In genomic region chr2:153575171-153575853, GRCh38 we compare ENCODE assay signal across 31 cellular contexts.
A peak's percentile ranks its signal among the peaks of the same experiment; 100 is the strongest.
DNase-seq lines count a peak whose midpoint lies in the region; ATAC-seq, FAIRE-seq and TF ChIP-seq lines count a peak whose summit lies in the region.
"Had no signal": no experiment of that assay in that cellular context is flagged by ENCODE, and none has a peak within 500 bp of the region (broad histone marks: within the 10 kb centered on the region; RNA-seq: fewer than 3 reads in every experiment).

No MANE protein-coding gene starts in this region.

- H3K4me2 ChIP-seq in SU-DHL-6 (ENCODE audit: low read depth, low read length, poor library complexity, severe bottlenecking): peak overlapping the region; percentile 10
- no peak overlapping the region for H3K4me2 ChIP-seq in smooth muscle cell

- H3F3A ChIP-seq in SU-DHL-6 (ENCODE audit: insufficient read depth): no peaks in the 10 kb centered on the region
- H3F3A ChIP-seq in smooth muscle cell (ENCODE audit: low read depth): no peaks in the 10 kb centered on the region

- H3K9me3 ChIP-seq in SU-DHL-6 (ENCODE audit: insufficient read depth, low read length) (no peaks in the 10 kb centered on the region), kidney (ENCODE audit: control insufficient read depth in 1 of 2, low read length in 2 of 2) (no peaks in the 10 kb centered on the region), smooth muscle cell (replicated peaks; ENCODE audit: low read depth) (no peaks in the 10 kb centered on the region), esophagus squamous epithelium (no peaks in the 10 kb centered on the region)
- H3K9me3 ChIP-seq: adrenal gland, Caco-2, esophagus muscularis mucosa, prostate gland, vagina had no signal

- H3K9me2 ChIP-seq in SU-DHL-6 (replicated peaks; ENCODE audit: insufficient read depth, low read length): no peaks in the 10 kb centered on the region

- H3K4me1 ChIP-seq in kidney (ENCODE audit: control insufficient read depth in 1 of 2, insufficient read depth in 1 of 2, low read depth in 1 of 2, low read length in 2 of 2): no peaks in the 10 kb centered on the region
- no peaks in the 10 kb centered on the region for H3K4me1 ChIP-seq in smooth muscle cell (ENCODE audit: low read depth)
- no peaks in the 10 kb centered on the region for H3K4me1 ChIP-seq in esophagus squamous epithelium
- H3K4me1 ChIP-seq: adrenal gland, Caco-2, esophagus muscularis mucosa, foreskin keratinocyte, heart right ventricle, prostate gland, vagina had no signal

- H3K27me3 ChIP-seq in SU-DHL-6 (ENCODE audit: low read length): no peaks in the 10 kb centered on the region
- H3K27me3 ChIP-seq in smooth muscle cell (ENCODE audit: low read depth): no peaks in the 10 kb centered on the region
- no peaks in the 10 kb centered on the region for H3K27me3 ChIP-seq in esophagus squamous epithelium
- H3K27me3 ChIP-seq: adrenal gland, esophagus muscularis mucosa, foreskin keratinocyte, heart right ventricle, vagina had no signal

- TF ChIP-seq CTCF in SU-DHL-6 (IDR thresholded peaks at IDR 0.05; ENCODE audit: insufficient read depth, low read length, poor library complexity, severe bottlenecking) (no peak), kidney (IDR thresholded peaks at IDR 0.05; ENCODE audit: borderline replicate concordance, extremely low read depth, insufficient read depth) (no peak), smooth muscle cell (IDR thresholded peaks at IDR 0.05; ENCODE audit: borderline replicate concordance, insufficient read depth, poor library complexity, severe bottlenecking) (no peak), esophagus squamous epithelium (IDR thresholded peaks at IDR 0.05) (peak in 1 of 6 experiments; percentile 3)

- WGBS in smooth muscle cell (ENCODE audit: low lambda C conversion rate): 86% methylated on average over 3 of the region's 3 CpGs
- 41 to 68% methylated on average over 3 of the region's 3 CpGs for WGBS in esophagus squamous epithelium, 2 donors

- ATAC-seq in HG03159 (IDR thresholded peaks at IDR 0.05; ENCODE audit: unreplicated experiment) (peak; percentile 66), HG03354 (IDR thresholded peaks at IDR 0.05; ENCODE audit: poor library complexity, severe bottlenecking, unreplicated experiment) (no peak)
- ATAC-seq: activated CD8-positive, alpha-beta T cell treated with anti-CD3 and anti-CD28 coated beads, Interleukin-2, amount 10 ng/mL, durations not matched to agents 7 days and 5 days; foreskin keratinocyte; heart right ventricle; naive thymus-derived CD8-positive, alpha-beta T cell; sciatic nerve; SK-N-SH treated with all-trans-retinoic acid at 6 μM for 48 hours; stimulated activated naive CD8-positive, alpha-beta T cell treated with anti-CD3 and anti-CD28 coated beads, Interleukin-15, amount 100 ng/mL, for 72 hours had no signal

- H3K27ac ChIP-seq in SU-DHL-6 (ENCODE audit: low read depth, low read length) (no peak overlapping the region), kidney (ENCODE audit: low read depth in 2 of 2, low read length in 2 of 2) (no peak overlapping the region), smooth muscle cell (ENCODE audit: low read depth) (no peak overlapping the region), esophagus squamous epithelium (no peak overlapping the region)
- H3K27ac ChIP-seq: adrenal gland, C4-2B, esophagus muscularis mucosa, foreskin keratinocyte, heart right ventricle, prostate gland, vagina had no signal

- H2AFZ ChIP-seq in SU-DHL-6 (ENCODE audit: low read depth, low read length, severe bottlenecking): no peak overlapping the region
- no peak overlapping the region for H2AFZ ChIP-seq in smooth muscle cell (ENCODE audit: low read depth)

- intact Hi-C loops in kidney (cut with DNase I) (no loop called here), esophagus squamous epithelium (cut with DNase I) (no loop called here)

- no peak for TF ChIP-seq POLR2A in esophagus squamous epithelium (IDR thresholded peaks at IDR 0.05)

- H3K79me2 ChIP-seq in SU-DHL-6 (ENCODE audit: insufficient read depth, low read length): no peaks in the 10 kb centered on the region
- no peaks in the 10 kb centered on the region for H3K79me2 ChIP-seq in smooth muscle cell (ENCODE audit: low read depth)

- H3K9ac ChIP-seq in SU-DHL-6 (ENCODE audit: low read length) (no peak overlapping the region), kidney (ENCODE audit: low read length in 2 of 2) (no peak overlapping the region), smooth muscle cell (ENCODE audit: low read depth) (no peak overlapping the region)

- H3K36me3 ChIP-seq in SU-DHL-6 (ENCODE audit: low read length): no peaks in the 10 kb centered on the region
- no peaks in the 10 kb centered on the region for H3K36me3 ChIP-seq in kidney (ENCODE audit: control insufficient read depth in 1 of 2, insufficient read depth in 2 of 2, low read length in 2 of 2)
- H3K36me3 ChIP-seq in smooth muscle cell (ENCODE audit: low read depth): no peaks in the 10 kb centered on the region
- H3K36me3 ChIP-seq in esophagus squamous epithelium: no peaks in the 10 kb centered on the region
- H3K36me3 ChIP-seq: adrenal gland, esophagus muscularis mucosa, heart right ventricle, prostate gland, vagina had no signal

- DNase-seq in NCI-H82 (lab: John Stamatoyannopoulos, UW) (peak; percentile 36), NCI-H82 treated with DMSO at 0.1 percent for 48 hours (lab: John Stamatoyannopoulos, UW; ENCODE audit: unreplicated experiment) (no peak), kidney (peak; percentile 10), smooth muscle cell (lab: John Stamatoyannopoulos, UW; ENCODE audit: unreplicated experiment) (no peak), esophagus squamous epithelium (lab: John Stamatoyannopoulos, UW) (no peak)
- DNase-seq: activated CD8-positive, alpha-beta T cell treated with anti-CD3 and anti-CD28 coated beads, Interleukin-2, amount 10 ng/mL, durations not matched to agents 7 days and 5 days; activated naive CD4-positive, alpha-beta T cell treated with anti-CD3 and anti-CD28 coated beads, Interleukin-2, amount 10 ng/mL, durations not matched to agents 7 days and 5 days; adrenal gland; Caco-2; foreskin keratinocyte; heart right ventricle; naive thymus-derived CD8-positive, alpha-beta T cell; NCI-H1048; NCI-H1694; NCI-H446 treated with DMSO at 0.1 percent for 48 hours; NCI-H774; occipital lobe; Right ventricle myocardium superior; stimulated activated CD4-positive, alpha-beta T cell treated with anti-CD3 and anti-CD28 coated beads, Interleukin-12 subunit alpha, Interleukin-12 subunit beta, amount 100 ng/mL, for 4 hours; stimulated activated CD4-positive, alpha-beta T cell treated with anti-CD3 and anti-CD28 coated beads, Interleukin-2, amount 100 ng/mL, for 48 hours; stimulated activated naive CD8-positive, alpha-beta T cell treated with anti-CD3 and anti-CD28 coated beads, Interleukin-15, amount 100 ng/mL, for 72 hours had no signal

- no peak overlapping the region for H3K4me3 ChIP-seq in SU-DHL-6 (ENCODE audit: insufficient read depth, low read length, poor library complexity, severe bottlenecking)
- no peak overlapping the region for H3K4me3 ChIP-seq in kidney (ENCODE audit: low read length in 2 of 2)
- no peak overlapping the region for H3K4me3 ChIP-seq in smooth muscle cell
- H3K4me3 ChIP-seq in esophagus squamous epithelium: no peak overlapping the region
- H3K4me3 ChIP-seq: adrenal gland, esophagus muscularis mucosa, heart right ventricle, lung, prostate gland, vagina had no signal

- H4K20me1 ChIP-seq in SU-DHL-6 (ENCODE audit: low read depth, low read length) (no peaks in the 10 kb centered on the region), smooth muscle cell (ENCODE audit: low read depth) (no peaks in the 10 kb centered on the region)

- FAIRE-seq in kidney (lab: Jason Lieb, UNC): no peak

Comparison
In these comparisons a context has a peak if more than half of its experiments do, and no peak if none do; other contexts are left out.
1. DNase-seq: peak in NCI-H82 (single experiment) and kidney (single experiment); none in NCI-H82 treated with DMSO at 0.1 percent for 48 hours (single experiment), smooth muscle cell (single experiment) and esophagus squamous epithelium (single experiment).